In the genomic region with DNA sequence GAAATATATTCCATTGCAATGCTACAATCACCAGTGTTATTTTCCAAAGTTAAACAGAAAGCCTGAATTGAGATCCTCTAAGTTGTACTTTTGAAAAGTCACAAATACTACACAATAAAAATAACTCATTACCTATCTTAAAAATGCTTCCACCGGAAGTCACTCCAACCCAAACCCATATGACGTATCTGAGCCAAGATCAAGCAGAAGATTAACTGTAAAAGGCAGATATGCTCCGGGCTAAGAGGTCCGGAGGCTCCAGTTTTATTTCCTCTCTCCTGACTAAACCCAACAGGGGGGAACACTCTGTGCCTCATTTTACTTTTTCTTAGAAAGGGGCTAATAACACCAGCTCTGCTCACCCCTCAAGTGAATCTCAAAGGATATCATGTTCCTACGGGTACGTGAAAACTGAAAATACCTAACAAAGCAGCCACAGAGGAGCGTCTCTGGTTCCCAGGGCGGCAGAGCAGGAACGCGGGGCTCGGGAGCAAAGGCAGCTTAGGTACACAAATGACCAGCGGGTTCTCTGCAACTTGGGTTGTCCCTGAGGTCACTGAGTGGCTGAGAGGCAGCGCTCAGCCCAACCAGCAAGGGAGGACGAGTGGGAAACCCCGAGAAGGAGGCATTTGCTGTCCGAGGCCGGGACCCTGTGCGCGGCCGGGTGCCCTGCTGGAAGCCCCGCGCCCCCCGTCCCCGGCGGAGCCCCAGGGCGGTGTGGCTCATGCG, we compare ENCODE assay signal across 8 cellular contexts. TPM values are rescaled to one million over a fixed set of nuclear protein-coding genes. Genes with fewer than 3 reads are reported as not detected.
A peak's percentile ranks its signal among the peaks of the same experiment; 100 is the strongest.
DNase-seq lines count a peak whose midpoint lies in the region; ATAC-seq and TF ChIP-seq lines count a peak whose summit lies in the region.

No MANE protein-coding gene starts in this region.

- no peak for TF ChIP-seq RAD21 in Ishikawa (IDR thresholded peaks at IDR 0.05; ENCODE audit: low read depth)

- peak overlapping the region; percentile 83 for H3K9ac ChIP-seq in iPS-15b (ENCODE audit: low read depth, low read length)
- H3K9ac ChIP-seq in skeletal muscle tissue (ENCODE audit: low read depth in 1 of 3, low read length in 3 of 3): peak overlapping the region; percentile 68 to 88 (median 74)

- DNase-seq in CD8-positive, alpha-beta T cell: peak in 1 of 7 experiments; percentile 50
- DNase-seq in amniotic epithelial cell (ENCODE audit: low read depth): peak; percentile 56
- no peak for DNase-seq in activated gamma-delta T cell (lab: John Stamatoyannopoulos, UW)
- no peak for DNase-seq in DMS153 treated with DMSO at 0.1 percent for 48 hours (lab: John Stamatoyannopoulos, UW; ENCODE audit: unreplicated experiment)

- ATAC-seq in CD8-positive, alpha-beta T cell: no peak
- ATAC-seq in GM19372 (IDR thresholded peaks at IDR 0.05; ENCODE audit: low read depth, unreplicated experiment): peak; percentile 20

- H3K36me3 ChIP-seq in CD8-positive, alpha-beta T cell (ENCODE audit: insufficient read depth, low read length): no peaks in the 10 kb centered on the region
- H3K36me3 ChIP-seq in iPS-15b (ENCODE audit: control insufficient read depth, insufficient read depth, low read length) (peaks cover 11% of the 10 kb centered on the region), skeletal muscle tissue (ENCODE audit: control insufficient read depth in 3 of 3, insufficient read depth in 3 of 3, low read length in 3 of 3) (peaks cover 0 to 7% (median 2%) of the 10 kb centered on the region in 3 donors)

- no peaks in the 10 kb centered on the region for H3K27me3 Mint-ChIP-seq in CD8-positive, alpha-beta T cell (ENCODE audit: low read depth)

- no peaks in the 10 kb centered on the region for H3K27me3 ChIP-seq in CD8-positive, alpha-beta T cell (ENCODE audit: insufficient read depth, low read length)
- H3K27me3 ChIP-seq in iPS-15b (ENCODE audit: control insufficient read depth, insufficient read depth, low read length): peaks cover 9% of the 10 kb centered on the region
- H3K27me3 ChIP-seq in skeletal muscle tissue (ENCODE audit: control insufficient read depth in 3 of 3, insufficient read depth in 3 of 3, low read length in 3 of 3): no peaks in the 10 kb centered on the region

- peak overlapping the region; percentile 99 for H3K4me3 Mint-ChIP-seq in CD8-positive, alpha-beta T cell

- no peak for TF ChIP-seq CTCF in CD8-positive, alpha-beta T cell (IDR thresholded peaks at IDR 0.05)

- no peaks in the 10 kb centered on the region for H3K9me3 Mint-ChIP-seq in CD8-positive, alpha-beta T cell

- peak overlapping the region; percentile 62 for H3K4me3 ChIP-seq in CD8-positive, alpha-beta T cell (ENCODE audit: low read depth, low read length)
- peak overlapping the region; percentile 85 for H3K4me3 ChIP-seq in iPS-15b (ENCODE audit: low read depth, low read length)
- H3K4me3 ChIP-seq in skeletal muscle tissue (ENCODE audit: low read length in 3 of 3): peak overlapping the region; percentile 79 to 89 (median 82)

- H3K4me1 ChIP-seq in CD8-positive, alpha-beta T cell (ENCODE audit: insufficient read depth, low read length): peaks cover 20% of the 10 kb centered on the region
- H3K4me1 ChIP-seq in iPS-15b (ENCODE audit: control insufficient read depth, insufficient read depth, low read length) (peaks cover 3% of the 10 kb centered on the region), skeletal muscle tissue (ENCODE audit: control insufficient read depth in 3 of 3, insufficient read depth in 3 of 3, low read length in 3 of 3) (peaks cover 7 to 23% (median 22%) of the 10 kb centered on the region in 3 donors)

- H3K36me3 Mint-ChIP-seq in CD8-positive, alpha-beta T cell: peaks cover 7% of the 10 kb centered on the region

- peak overlapping the region; percentile 52 for H3K27ac ChIP-seq in CD8-positive, alpha-beta T cell (ENCODE audit: low read depth, low read length)
- peak overlapping the region; percentile 80 for H3K27ac ChIP-seq in skeletal muscle tissue (ENCODE audit: low read depth, low read length)

- intact Hi-C loops in CD8-positive, alpha-beta T cell (cut with DNase I, micrococcal nuclease): loop anchor here (2.0 to 5.0 kb wide), 2 partner anchors 146 to 157 kb away; partner anchors contain the start of gene CARS2 (in 1 of the 2)

- H3K9me3 ChIP-seq in CD8-positive, alpha-beta T cell (ENCODE audit: low read length): no peaks in the 10 kb centered on the region
- H3K9me3 ChIP-seq in iPS-15b (ENCODE audit: control insufficient read depth, insufficient read depth, low read length) (no peaks in the 10 kb centered on the region), skeletal muscle tissue (ENCODE audit: control insufficient read depth in 3 of 3, low read length in 3 of 3) (no peaks in the 10 kb centered on the region)

- POLR2A ChIA-PET in CD8-positive, alpha-beta T cell (lab: Charles Lee): no interaction called here

- H3K27ac Mint-ChIP-seq in CD8-positive, alpha-beta T cell: peak overlapping the region; percentile 86

- no peak for TF ChIP-seq EP300 in Ishikawa (IDR thresholded peaks at IDR 0.05; ENCODE audit: borderline replicate concordance)

- CTCF ChIA-PET in CD8-positive, alpha-beta T cell (lab: Charles Lee): interaction anchor here (1.7 kb wide), 1 partner anchor 35 kb away, joined by 5 read pairs; no protein-coding TSS in a partner anchor

- peaks cover 15% of the 10 kb centered on the region for H3K4me1 Mint-ChIP-seq in CD8-positive, alpha-beta T cell (ENCODE audit: low read depth)

TF ChIP-seq in Ishikawa, 13 proteins besides CTCF, POLR2A, EP300 and RAD21:
- TF ChIP-seq CEBPB (IDR thresholded peaks at IDR 0.05) (no peak), TCF12 (IDR thresholded peaks at IDR 0.05; ENCODE audit: low read depth) (no peak), ZBTB7A (IDR thresholded peaks at IDR 0.05; ENCODE audit: low read depth) (0 out of 2 replicates have a peak, but pooled peaks have one; percentile 54), EGR1 (IDR thresholded peaks at IDR 0.05) (no peak)

RNA-seq across cellular contexts. Expression of gene RAB20, which starts 0.8 kb away (rescaled TPM):
- total RNA-seq in CD8-positive, alpha-beta T cell: 1 to 10 TPM; 1.2 to 1.3 TPM
- 7.3 TPM for total RNA-seq in skeletal muscle tissue

RNA-seq across cellular contexts. Expression of gene NAXD, which starts 54.6 kb away (rescaled TPM):
- total RNA-seq in CD8-positive, alpha-beta T cell: 10 to 100 TPM; 23.4 to 25.6 TPM
- total RNA-seq in skeletal muscle tissue: 13.0 TPM
